In genomic region chr2:29664578-29664977, GRCh38 we compare ENCODE assay signal across 10 cellular contexts.
"Had no signal": no experiment of that assay in that cellular context is flagged by ENCODE, and none has a peak within 500 bp of the region (broad histone marks: within the 10 kb centered on the region; RNA-seq: fewer than 3 reads in every experiment).

No MANE protein-coding gene starts in this region.

- ATAC-seq: GM23338, HCT116 had no signal

- H2AFZ ChIP-seq: GM23338 had no signal

- DNase-seq: GOT3, H7, H9, HCEC 1CT, HFFc6 had no signal

- H3K9me3 ChIP-seq: HAP-1 had no signal

- H3K4me3 ChIP-seq: GM23338, HAP-1 had no signal

- FAIRE-seq: H1, H54 had no signal

- H3K4me2 ChIP-seq: GM23338 had no signal

- H3K4me1 ChIP-seq: HAP-1 had no signal

- H3K36me3 ChIP-seq: HAP-1 had no signal
